ENCODE assay signal across 8 cellular contexts in the genomic region with DNA sequence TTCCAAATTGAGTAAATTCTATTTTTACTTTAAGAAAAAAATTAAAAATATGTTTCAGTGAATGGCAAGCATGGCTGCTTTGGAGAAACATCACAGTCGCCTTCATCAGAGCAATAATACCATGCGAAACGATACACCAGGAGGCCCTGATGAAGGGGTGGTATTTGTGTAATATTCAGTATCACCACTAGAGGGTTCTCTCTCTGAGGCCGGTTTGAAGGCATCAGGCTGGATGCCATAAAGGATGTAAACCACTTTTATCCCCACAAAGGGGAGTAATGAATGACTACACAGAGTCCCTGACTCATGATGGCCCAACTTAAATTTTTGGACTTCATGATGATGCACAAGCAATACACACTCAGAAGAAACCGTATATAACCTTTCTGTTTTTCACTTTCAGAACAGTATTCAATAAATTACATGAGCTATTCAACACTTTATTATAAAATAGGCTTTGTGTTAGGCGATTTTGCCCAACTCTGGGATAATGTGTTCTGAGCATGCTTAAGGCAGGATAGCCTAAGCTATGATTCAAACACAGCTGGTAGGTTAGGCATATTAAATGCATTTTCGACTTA.
DNase-seq lines count a peak whose midpoint lies in the region; ATAC-seq, FAIRE-seq and TF ChIP-seq lines count a peak whose summit lies in the region.

No MANE protein-coding gene starts in this region.

- ATAC-seq in GM19455 (IDR thresholded peaks at IDR 0.05; ENCODE audit: unreplicated experiment) (peak; percentile 82), HG03469 (IDR thresholded peaks at IDR 0.05; ENCODE audit: unreplicated experiment) (peak; percentile 80), upper lobe of right lung (peak; percentile 92)

- no peaks in the 10 kb centered on the region for H3K9me2 ChIP-seq in DOHH2 (replicated peaks; ENCODE audit: control insufficient read depth, low read length)

- no peaks in the 10 kb centered on the region for H3F3A ChIP-seq in DOHH2 (ENCODE audit: control insufficient read depth, insufficient read depth)

- H3K36me3 ChIP-seq in DOHH2 (ENCODE audit: control insufficient read depth, low read length) = no peaks in the 10 kb centered on the region
- no peaks in the 10 kb centered on the region for H3K36me3 ChIP-seq in brain microvascular endothelial cell (replicated peaks)
- H3K36me3 ChIP-seq in kidney (ENCODE audit: control insufficient read depth in 1 of 2, insufficient read depth in 2 of 2, low read length in 2 of 2) = no peaks in the 10 kb centered on the region
- H3K36me3 ChIP-seq in upper lobe of right lung = no peaks in the 10 kb centered on the region

- DNase-seq in NCI-H526 treated with DMSO at 0.1 percent for 48 hours (lab: John Stamatoyannopoulos, UW) = peak; percentile 54
- peak; percentile 64 for DNase-seq in brain microvascular endothelial cell
- DNase-seq in kidney = no peak
- DNase-seq in upper lobe of right lung = no peak
- DNase-seq in activated T-cell treated with anti-CD3 and anti-CD28 coated beads for 4 hours = no peak

- peak; percentile 42 for FAIRE-seq in kidney (lab: Jason Lieb, UNC)

- H3K9ac ChIP-seq in kidney (ENCODE audit: low read length in 2 of 2) = no peak overlapping the region

- no peak overlapping the region for H3K4me2 ChIP-seq in DOHH2 (ENCODE audit: low read length)

- no peaks in the 10 kb centered on the region for H3K27me3 ChIP-seq in DOHH2 (ENCODE audit: control insufficient read depth, low read length)
- no peaks in the 10 kb centered on the region for H3K27me3 ChIP-seq in brain microvascular endothelial cell (replicated peaks)
- no peaks in the 10 kb centered on the region for H3K27me3 ChIP-seq in upper lobe of right lung

- H4K20me1 ChIP-seq in DOHH2 (ENCODE audit: control insufficient read depth, insufficient read depth, low read depth, low read length) = no peaks in the 10 kb centered on the region

- in situ Hi-C loops in brain microvascular endothelial cell (cut with HindIII; ENCODE audit: low pct_ligation_motif_present, low sequenced_read_pairs) = no loop called here

- no peaks in the 10 kb centered on the region for H3K4me1 ChIP-seq in DOHH2 (ENCODE audit: control insufficient read depth, low read length)
- H3K4me1 ChIP-seq in kidney (ENCODE audit: control insufficient read depth in 1 of 2, insufficient read depth in 1 of 2, low read depth in 1 of 2, low read length in 2 of 2) = no peaks in the 10 kb centered on the region
- H3K4me1 ChIP-seq in upper lobe of right lung = no peaks in the 10 kb centered on the region

- H3K79me2 ChIP-seq in DOHH2 (ENCODE audit: control insufficient read depth, low read length) = no peaks in the 10 kb centered on the region

- H3K27ac ChIP-seq in DOHH2 (ENCODE audit: low read depth, low read length) = no peak overlapping the region
- no peak overlapping the region for H3K27ac ChIP-seq in brain microvascular endothelial cell
- no peak overlapping the region for H3K27ac ChIP-seq in kidney (ENCODE audit: low read depth in 2 of 2, low read length in 2 of 2)
- H3K27ac ChIP-seq in upper lobe of right lung = no peak overlapping the region

- intact Hi-C loops in kidney (cut with DNase I) (no loop called here), upper lobe of right lung (cut with DNase I) (no loop called here)

- H3K9me3 ChIP-seq in DOHH2 (ENCODE audit: control insufficient read depth, insufficient read depth, low read length) (no peaks in the 10 kb centered on the region), kidney (ENCODE audit: control insufficient read depth in 1 of 2, low read length in 2 of 2) (no peaks in the 10 kb centered on the region), upper lobe of right lung (no peaks in the 10 kb centered on the region)

- H3K4me3 ChIP-seq in DOHH2 (ENCODE audit: low read length) (no peak overlapping the region), brain microvascular endothelial cell (ENCODE audit: low read depth, low read length) (no peak overlapping the region), kidney (ENCODE audit: low read length in 2 of 2) (no peak overlapping the region), upper lobe of right lung (no peak overlapping the region)

- TF ChIP-seq CTCF in DOHH2 (IDR thresholded peaks at IDR 0.05; ENCODE audit: low read depth, low read length, poor library complexity, severe bottlenecking) = peak; percentile 87
- TF ChIP-seq CTCF in brain microvascular endothelial cell (IDR thresholded peaks at IDR 0.05; ENCODE audit: low read depth, low read length, missing control alignments) = peak; percentile 84
- peak; percentile 65 for TF ChIP-seq CTCF in kidney (IDR thresholded peaks at IDR 0.05; ENCODE audit: borderline replicate concordance, extremely low read depth, insufficient read depth)
- TF ChIP-seq CTCF in upper lobe of right lung (IDR thresholded peaks at IDR 0.05) = peak; percentile 77

Comparison
In these comparisons a context has a peak if more than half of its experiments do, and no peak if none do; other contexts are left out.
1. DNase-seq: peak in NCI-H526 treated with DMSO at 0.1 percent for 48 hours (single experiment) and brain microvascular endothelial cell (single experiment); none in kidney (single experiment), upper lobe of right lung (single experiment) and activated T-cell treated with anti-CD3 and anti-CD28 coated beads for 4 hours (single experiment).
2. Peak in every context shown above with its lines, with median percentiles within 50 percentile points of each other: CTCF ChIP-seq and ATAC-seq.